Comparison of ENCODE assay signal across 8 cellular contexts in the genomic region with DNA sequence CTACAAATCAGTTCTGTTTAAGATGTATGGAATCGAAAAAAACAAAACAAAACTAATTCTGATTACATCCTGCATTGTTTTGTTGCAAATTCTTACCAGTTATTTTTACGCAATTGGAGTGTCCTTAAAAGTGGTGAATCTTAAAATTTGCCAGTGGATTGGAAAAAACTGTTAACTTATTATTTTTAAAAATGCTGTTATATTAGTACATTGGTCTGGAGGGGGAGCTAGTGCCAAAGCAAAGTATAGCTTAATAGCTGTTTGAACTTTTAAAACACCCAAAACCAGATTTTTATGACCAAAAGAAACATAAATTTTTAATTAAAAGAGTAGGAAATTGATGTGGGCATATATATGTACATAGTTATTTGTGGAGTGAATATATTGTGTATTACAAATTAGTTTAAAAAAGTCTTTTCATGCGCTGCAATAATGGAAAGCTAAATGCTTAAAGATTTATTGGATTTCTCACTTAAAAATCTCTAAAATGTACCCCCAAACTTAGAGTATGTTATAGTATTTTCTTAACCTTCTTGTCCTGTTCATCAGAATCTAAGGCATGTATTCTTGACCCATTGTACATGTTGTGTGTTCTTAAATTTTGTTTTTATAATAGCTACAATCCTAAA. TPM values are rescaled to one million over a fixed set of nuclear protein-coding genes. Genes with fewer than 3 reads are reported as not detected.
DNase-seq lines count a peak whose midpoint lies in the region; ATAC-seq, FAIRE-seq and TF ChIP-seq lines count a peak whose summit lies in the region.

No MANE protein-coding gene starts in this region.

- WGBS in right cardiac atrium, result 75% methylated on average over 3 of the region's 3 CpGs

- H3K4me1 ChIP-seq in cardiac muscle cell (ENCODE audit: low read depth) (peaks cover 14% of the 10 kb centered on the region), right cardiac atrium (ENCODE audit: control insufficient read depth, insufficient read depth, low read length) (no peaks in the 10 kb centered on the region), Loucy (ENCODE audit: insufficient read depth, low read length, poor library complexity, severe bottlenecking) (peaks cover 51% of the 10 kb centered on the region), keratinocyte (ENCODE audit: control insufficient read depth, extremely low read depth, insufficient read depth, low read length) (peaks cover 14% of the 10 kb centered on the region), gastrocnemius medialis (peaks cover 4 to 8% of the 10 kb centered on the region in 2 donors), vagina (peaks cover 20% of the 10 kb centered on the region)

- H3K4me3 Mint-ChIP-seq in activated T-helper 2 cell treated with anti-CD3 and anti-CD28 coated beads, Interferon-gamma antibody, Interleukin-2, Interleukin-4, amounts not matched to agents 10 μg/mL and 5 μg/mL and 100 μg/mL, durations not matched to agents 14 hours and 24 hours and 36 hours (ENCODE audit: low read depth), result peak overlapping the region; percentile 95

- H3K9me3 Mint-ChIP-seq in activated T-helper 2 cell treated with anti-CD3 and anti-CD28 coated beads, Interferon-gamma antibody, Interleukin-2, Interleukin-4, amounts not matched to agents 10 μg/mL and 5 μg/mL and 100 μg/mL, durations not matched to agents 14 hours and 24 hours and 36 hours, result no peaks in the 10 kb centered on the region

- TF ChIP-seq POLR2A in gastrocnemius medialis (IDR thresholded peaks at IDR 0.05) (no peak), vagina (IDR thresholded peaks at IDR 0.05) (no peak)

- H3K4me1 Mint-ChIP-seq in activated T-helper 2 cell treated with anti-CD3 and anti-CD28 coated beads, Interferon-gamma antibody, Interleukin-2, Interleukin-4, amounts not matched to agents 10 μg/mL and 5 μg/mL and 100 μg/mL, durations not matched to agents 14 hours and 24 hours and 36 hours (ENCODE audit: low read depth), result peaks cover 40% of the 10 kb centered on the region

- H3K4me2 ChIP-seq in Loucy (ENCODE audit: low read depth, low read length, poor library complexity, severe bottlenecking), result peak overlapping the region; percentile 90
- no peak overlapping the region for H3K4me2 ChIP-seq in keratinocyte (ENCODE audit: control insufficient read depth, extremely low read depth, insufficient read depth, low read depth, low read length)

- FAIRE-seq in keratinocyte (lab: Jason Lieb, UNC), result no peak

- H3K9me1 ChIP-seq in keratinocyte (ENCODE audit: control insufficient read depth, extremely low read depth, insufficient read depth, low read length), result no peaks in the 10 kb centered on the region

- TF ChIP-seq CTCF in cardiac muscle cell (IDR thresholded peaks at IDR 0.05; ENCODE audit: low read depth, low read length) (peak; percentile 57), Loucy (conservative IDR thresholded peaks at IDR 0.05; ENCODE audit: low read length) (peak; percentile 82), keratinocyte (optimal IDR thresholded peaks at IDR 0.05 in 1 of 3, IDR thresholded peaks at IDR 0.05 in 1 of 3, conservative IDR thresholded peaks at IDR 0.05 in 1 of 3; ENCODE audit: extremely low read depth in 1 of 3, insufficient read depth in 2 of 3, low read length in 3 of 3) (peak in 2 of 3 experiments; percentile 26 to 36), gastrocnemius medialis (IDR thresholded peaks at IDR 0.05 in 4 of 5, conservative IDR thresholded peaks at IDR 0.05 in 1 of 5) (no peak), vagina (IDR thresholded peaks at IDR 0.05) (no peak)

- H4K20me1 ChIP-seq in Loucy (ENCODE audit: insufficient read depth, low read length, poor library complexity, severe bottlenecking) (peaks cover 55% of the 10 kb centered on the region), keratinocyte (ENCODE audit: control insufficient read depth, extremely low read depth, insufficient read depth, low read length) (no peaks in the 10 kb centered on the region)

- intact Hi-C loops in right cardiac atrium (cut with DNase I) (loop anchor here (5.0 to 10.0 kb wide), 4 partner anchors 250 to 540 kb away; no protein-coding TSS in a partner anchor), gastrocnemius medialis (cut with DNase I; ENCODE audit: low total_unique reads) (loop anchor here (5.0 to 10.0 kb wide), 5 partner anchors 190 to 1092 kb away; a partner anchor contains a TSS), vagina (cut with DNase I) (loop anchor here (5.0 to 10.0 kb wide), 2 partner anchors 420 to 428 kb away; a partner anchor contains a TSS)
- intact Hi-C loops in activated T-helper 2 cell treated with anti-CD3 and anti-CD28 coated beads, Interferon-gamma antibody, Interleukin-2, Interleukin-4, amounts not matched to agents 10 μg/mL and 5 μg/mL and 100 μg/mL, durations not matched to agents 14 hours and 24 hours and 36 hours (cut with micrococcal nuclease), result loop anchor here (5.0 to 10.0 kb wide), 9 partner anchors 43 to 547 kb away; a partner anchor contains a TSS

- H3K36me3 Mint-ChIP-seq in activated T-helper 2 cell treated with anti-CD3 and anti-CD28 coated beads, Interferon-gamma antibody, Interleukin-2, Interleukin-4, amounts not matched to agents 10 μg/mL and 5 μg/mL and 100 μg/mL, durations not matched to agents 14 hours and 24 hours and 36 hours (ENCODE audit: low read depth), result peaks cover 11% of the 10 kb centered on the region

- no peak overlapping the region for H2AFZ ChIP-seq in Loucy (ENCODE audit: low read length)
- no peak overlapping the region for H2AFZ ChIP-seq in keratinocyte (ENCODE audit: control insufficient read depth, low read length)

- ATAC-seq in right cardiac atrium (no peak), HG02623 (IDR thresholded peaks at IDR 0.05; ENCODE audit: unreplicated experiment) (no peak), gastrocnemius medialis (no peak)

- H3K4me3 ChIP-seq in cardiac muscle cell (no peak overlapping the region), right cardiac atrium (ENCODE audit: low read length) (no peak overlapping the region), Loucy (ENCODE audit: low read length, poor library complexity, severe bottlenecking) (peak overlapping the region; percentile 95), keratinocyte (ENCODE audit: control insufficient read depth in 2 of 3, extremely low read depth in 1 of 3, insufficient read depth in 2 of 3, low read depth in 1 of 3, low read length in 3 of 3) (no peak overlapping the region), gastrocnemius medialis (no peak overlapping the region), vagina (no peak overlapping the region)

- DNase-seq in cardiac muscle cell (ENCODE audit: low read depth in 1 of 2, low spot score in 1 of 2), result peak; percentile 30 to 63
- no peak for DNase-seq in right cardiac atrium
- DNase-seq in activated T-helper 2 cell treated with anti-CD3 and anti-CD28 coated beads, Interferon-gamma antibody, Interleukin-2, Interleukin-4, amounts not matched to agents 10 μg/mL and 5 μg/mL and 100 μg/mL, durations not matched to agents 14 hours and 24 hours and 36 hours (ENCODE audit: low spot score), result no peak
- DNase-seq in keratinocyte (ENCODE audit: low read depth, low spot score), result no peak
- no peak for DNase-seq in gastrocnemius medialis
- DNase-seq in vagina (ENCODE audit: extremely low spot score in 2 of 2), result no peak

- H3K27ac ChIP-seq in cardiac muscle cell (no peak overlapping the region), right cardiac atrium (ENCODE audit: low read length) (no peak overlapping the region), keratinocyte (ENCODE audit: control insufficient read depth, insufficient read depth, low read length) (no peak overlapping the region), gastrocnemius medialis (no peak overlapping the region), vagina (no peak overlapping the region)

- H3K9ac ChIP-seq in Loucy (ENCODE audit: low read depth, low read length, poor library complexity, severe bottlenecking), result peak overlapping the region; percentile 87
- no peak overlapping the region for H3K9ac ChIP-seq in keratinocyte (ENCODE audit: control insufficient read depth, extremely low read depth, insufficient read depth, low read length)

- H3K27me3 Mint-ChIP-seq in activated T-helper 2 cell treated with anti-CD3 and anti-CD28 coated beads, Interferon-gamma antibody, Interleukin-2, Interleukin-4, amounts not matched to agents 10 μg/mL and 5 μg/mL and 100 μg/mL, durations not matched to agents 14 hours and 24 hours and 36 hours (ENCODE audit: low read depth), result no peaks in the 10 kb centered on the region

- H3K27me3 ChIP-seq in cardiac muscle cell (no peaks in the 10 kb centered on the region), right cardiac atrium (ENCODE audit: control insufficient read depth, insufficient read depth) (no peaks in the 10 kb centered on the region), Loucy (ENCODE audit: insufficient read depth, low read length, poor library complexity, severe bottlenecking) (no peaks in the 10 kb centered on the region), keratinocyte (ENCODE audit: control insufficient read depth, extremely low read depth, insufficient read depth, low read length) (no peaks in the 10 kb centered on the region), gastrocnemius medialis (no peaks in the 10 kb centered on the region), vagina (no peaks in the 10 kb centered on the region)

- dilution Hi-C loops in keratinocyte (cut with MboI; ENCODE audit: extremely low pct_ligation_motif_present, low sequenced_read_pairs), result no loop called here

- H3K9me2 ChIP-seq in Loucy (replicated peaks; ENCODE audit: low read depth, low read length), result no peaks in the 10 kb centered on the region

- in situ Hi-C loops in gastrocnemius medialis (cut with MboI; ENCODE audit: low sequenced_read_pairs in 4 of 4), result loop anchor here in 3 of 4 donors (10.0 to 25.0 kb wide), 2 partner anchors 410 to 547 kb away; no protein-coding TSS in a partner anchor

- no peaks in the 10 kb centered on the region for H3K9me3 ChIP-seq in cardiac muscle cell (ENCODE audit: low read depth)
- no peaks in the 10 kb centered on the region for H3K9me3 ChIP-seq in right cardiac atrium (ENCODE audit: control insufficient read depth, low read length)
- H3K9me3 ChIP-seq in Loucy (ENCODE audit: insufficient read depth, low read depth, low read length), result no peaks in the 10 kb centered on the region
- H3K9me3 ChIP-seq in keratinocyte (ENCODE audit: control insufficient read depth, low read depth, low read length), result no peaks in the 10 kb centered on the region
- no peaks in the 10 kb centered on the region for H3K9me3 ChIP-seq in gastrocnemius medialis
- no peaks in the 10 kb centered on the region for H3K9me3 ChIP-seq in vagina

- H3K27ac Mint-ChIP-seq in activated T-helper 2 cell treated with anti-CD3 and anti-CD28 coated beads, Interferon-gamma antibody, Interleukin-2, Interleukin-4, amounts not matched to agents 10 μg/mL and 5 μg/mL and 100 μg/mL, durations not matched to agents 14 hours and 24 hours and 36 hours, result no peak overlapping the region

- no peaks in the 10 kb centered on the region for H3F3A ChIP-seq in Loucy (ENCODE audit: low read depth)

- no peaks in the 10 kb centered on the region for H3K36me3 ChIP-seq in cardiac muscle cell
- H3K36me3 ChIP-seq in Loucy (ENCODE audit: insufficient read depth, low read length), result no peaks in the 10 kb centered on the region
- no peaks in the 10 kb centered on the region for H3K36me3 ChIP-seq in keratinocyte (ENCODE audit: control insufficient read depth in 2 of 2, extremely low read depth in 1 of 2, insufficient read depth in 2 of 2, low read length in 2 of 2)
- H3K36me3 ChIP-seq in gastrocnemius medialis, result no peaks in the 10 kb centered on the region
- H3K36me3 ChIP-seq in vagina, result no peaks in the 10 kb centered on the region

- peaks cover 68% of the 10 kb centered on the region for H3K79me2 ChIP-seq in Loucy (ENCODE audit: insufficient read depth, low read length)
- peaks cover 8% of the 10 kb centered on the region for H3K79me2 ChIP-seq in keratinocyte (ENCODE audit: control insufficient read depth, insufficient read depth, low read length)

RNA-seq across cellular contexts. Expression of a gene that starts 2.5 kb away (rescaled TPM):
- total RNA-seq in cardiac muscle cell (22.9 and 35.4 TPM in 2 replicates), right cardiac atrium (10 to 100 TPM; 12.0 to 16.9 (median 15.0) TPM), gastrocnemius medialis (10 to 100 TPM in 1 of 4 donors, 1 to 10 TPM in 3; 6.5 to 11.3 (median 9.3) TPM), vagina (35.1 TPM)
- polyA plus RNA-seq in cardiac muscle cell (17.4 and 30.0 TPM in 2 replicates), right cardiac atrium (5.2 TPM), keratinocyte (8.8 to 15.0 TPM (median 12.5 TPM) in 3 replicates)
- 110 and 124 TPM in 2 replicates for total RNA-seq in activated T-helper 2 cell treated with anti-CD3 and anti-CD28 coated beads, Interferon-gamma antibody, Interleukin-2, Interleukin-4, amounts not matched to agents 10 μg/mL and 5 μg/mL and 100 μg/mL, durations not matched to agents 14 hours and 24 hours and 36 hours
- 6.1 TPM for polyA plus RNA-seq in keratinocyte (2011; ENCODE audit: low read depth)
- polyA plus RNA-seq in keratinocyte (2011; cell fraction: cytosol; rRNA removed), result 4.9 and 7.5 TPM in 2 replicates
- polyA plus RNA-seq in keratinocyte (2011; cell fraction: nucleus; rRNA removed), result 8.8 and 10.0 TPM in 2 replicates
- 4.1 and 11.2 TPM in 2 replicates for polyA plus RNA-seq in keratinocyte (2012; ENCODE audit: low replicate concordance)
- 6.1 to 22.3 TPM (median 16.9 TPM) in 3 replicates for polyA minus RNA-seq in keratinocyte
- polyA minus RNA-seq in keratinocyte (2011; cell fraction: cytosol; rRNA and poly(A)+ RNA removed), result 6.1 TPM
- 9.9 and 21.5 TPM in 2 replicates for polyA minus RNA-seq in keratinocyte (2011; cell fraction: nucleus; rRNA and poly(A)+ RNA removed)

Comparison
In these comparisons a context has a peak if more than half of its experiments do, and no peak if none do; other contexts are left out.
1. DNase-seq: peak in cardiac muscle cell (2 of 2); none in right cardiac atrium (0 of 3), activated T-helper 2 cell treated with anti-CD3 and anti-CD28 coated beads, Interferon-gamma antibody, Interleukin-2, Interleukin-4, amounts not matched to agents 10 μg/mL and 5 μg/mL and 100 μg/mL, durations not matched to agents 14 hours and 24 hours and 36 hours (single experiment), keratinocyte (single experiment), gastrocnemius medialis (0 of 2) and vagina (0 of 2).
2. CTCF ChIP-seq: peak in cardiac muscle cell (single experiment), Loucy (single experiment) and keratinocyte (2 of 3); none in gastrocnemius medialis (0 of 5) and vagina (0 of 3).